14 cellular contexts compared by ENCODE assay signal in the genomic region with DNA sequence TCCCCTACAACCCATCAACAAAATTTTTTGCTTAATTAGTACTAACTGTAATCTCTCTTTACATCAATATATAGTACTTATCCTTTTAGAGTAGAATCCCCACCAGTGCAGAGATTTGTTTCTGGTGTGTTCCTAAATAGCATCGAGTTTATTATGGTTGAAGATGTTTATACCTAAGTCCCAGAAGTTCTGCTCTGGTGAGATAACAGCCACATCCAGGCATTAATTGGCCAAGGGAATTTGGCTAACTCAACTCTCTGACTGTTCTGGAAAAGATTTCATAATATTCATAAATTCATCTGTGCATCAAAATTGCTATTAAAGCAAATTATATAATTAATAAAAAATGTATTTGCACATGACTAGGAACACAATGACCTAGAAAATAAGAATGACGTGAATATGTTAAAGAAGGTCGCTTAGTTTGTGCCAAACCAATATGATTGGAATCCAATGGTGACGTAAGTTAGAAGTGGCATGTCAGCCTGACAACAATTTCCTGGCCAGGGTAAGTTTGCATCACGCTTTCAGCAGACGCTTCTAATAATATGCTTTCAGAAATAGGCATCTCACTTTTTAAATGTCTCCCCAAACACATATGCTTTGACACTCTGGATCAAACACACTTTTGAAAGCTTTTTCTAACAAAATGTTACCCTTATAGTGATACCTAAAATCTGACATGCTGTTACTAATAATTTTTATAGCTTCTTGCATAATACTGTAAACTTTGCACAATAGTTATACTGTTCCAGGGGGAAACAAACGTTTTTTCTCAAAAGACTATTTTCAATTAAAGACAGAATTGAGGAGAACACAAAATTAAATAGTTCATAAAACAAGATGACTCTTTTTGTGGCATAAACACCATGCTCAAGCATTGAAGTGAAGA.
DNase-seq lines count a peak whose midpoint lies in the region; TF ChIP-seq lines count a peak whose summit lies in the region.
"Had no signal": no experiment of that assay in that cellular context is flagged by ENCODE, and none has a peak within 500 bp of the region (broad histone marks: within the 10 kb centered on the region; RNA-seq: fewer than 3 reads in every experiment).

No MANE protein-coding gene starts in this region.

- DNase-seq in AG20443 (ENCODE audit: low spot score) (peak; percentile 59), LHCN-M2 (ENCODE audit: low read depth) (peak; percentile 0), fibroblast of villous mesenchyme (ENCODE audit: low read depth) (peak; percentile 82), COR-L47 (lab: John Stamatoyannopoulos, UW) (no peak), A673 (ENCODE audit: low spot score) (no peak), NCI-H345 (lab: John Stamatoyannopoulos, UW) (no peak)
- DNase-seq: activated CD4-positive, alpha-beta memory T cell treated with anti-CD3 and anti-CD28 coated beads for 36 hours; activated T-cell treated with anti-CD3 and anti-CD28 coated beads, Interleukin-2, amount 50 U/mL, for 1 hour; left lung; NCI-H526; SIG-M5 had no signal

- peak overlapping the region; percentile 35 for H3K4me2 ChIP-seq in skeletal muscle satellite cell (ENCODE audit: low read length)
- H3K4me2 ChIP-seq: BLaER1 had no signal

- no peak overlapping the region for H3K27ac ChIP-seq in A673 (ENCODE audit: low read depth, low read length, poor library complexity, severe bottlenecking)
- H3K27ac ChIP-seq: BLaER1, left lung, suprapubic skin had no signal

- H3K36me3 ChIP-seq in skeletal muscle satellite cell (ENCODE audit: insufficient read depth, low read length): no peaks in the 10 kb centered on the region
- H3K36me3 ChIP-seq in A673 (ENCODE audit: insufficient read depth, low read length, poor library complexity, severe bottlenecking): no peaks in the 10 kb centered on the region
- H3K36me3 ChIP-seq: BLaER1, left lung, suprapubic skin had no signal

- no TSS peak for BruUV-seq in A673 (replicated peaks; lab: Mats Ljungman, UMichigan)

- POLR2A ChIA-PET in A673 (lab: Charles Lee; ENCODE audit: low non-redundant PET): no interaction called here

- H3K9ac ChIP-seq in skeletal muscle satellite cell (ENCODE audit: low read depth, low read length): peak overlapping the region; percentile 11
- H3K9ac ChIP-seq: BLaER1 had no signal

- H3K4me3 ChIP-seq in fibroblast of villous mesenchyme (ENCODE audit: low read depth, low read length) (no peak overlapping the region), skeletal muscle satellite cell (ENCODE audit: low read length) (no peak overlapping the region), A673 (ENCODE audit: low read depth, low read length, poor library complexity, severe bottlenecking) (no peak overlapping the region)
- H3K4me3 ChIP-seq: BLaER1, left lung, suprapubic skin had no signal

- intact Hi-C loops in A673 (cut with micrococcal nuclease; ENCODE audit: unreplicated experiment): no loop called here

- peaks cover 7% of the 10 kb centered on the region for H3K4me1 ChIP-seq in skeletal muscle satellite cell (ENCODE audit: control insufficient read depth, insufficient read depth, low read length)
- no peaks in the 10 kb centered on the region for H3K4me1 ChIP-seq in A673 (ENCODE audit: insufficient read depth, low read length, poor library complexity, severe bottlenecking)
- H3K4me1 ChIP-seq: BLaER1, left lung, suprapubic skin had no signal

- TF ChIP-seq CTCF in fibroblast of villous mesenchyme (IDR thresholded peaks at IDR 0.05; ENCODE audit: insufficient read depth, low read depth, low read length): no peak
- TF ChIP-seq CTCF in A673 (conservative IDR thresholded peaks at IDR 0.05; ENCODE audit: low read depth, low read length): no peak

- H3K27me3 ChIP-seq in skeletal muscle satellite cell (ENCODE audit: control insufficient read depth, insufficient read depth, low read length) (no peaks in the 10 kb centered on the region), A673 (replicated peaks; ENCODE audit: insufficient read depth, low read depth, low read length, poor library complexity) (no peaks in the 10 kb centered on the region)
- H3K27me3 ChIP-seq: BLaER1, left lung, suprapubic skin had no signal

- CTCF ChIA-PET in A673 (lab: Charles Lee): no interaction called here

- H3K9me3 ChIP-seq in skeletal muscle satellite cell (replicated peaks; ENCODE audit: low read length): no peaks in the 10 kb centered on the region
- H3K9me3 ChIP-seq in A673 (ENCODE audit: low read depth, low read length, poor library complexity, severe bottlenecking): no peaks in the 10 kb centered on the region
- H3K9me3 ChIP-seq: BLaER1, left lung, suprapubic skin had no signal

Comparison
In these comparisons a context has a peak if more than half of its experiments do, and no peak if none do; other contexts are left out.
1. DNase-seq: peak in AG20443 (single experiment), LHCN-M2 (single experiment) and fibroblast of villous mesenchyme (single experiment); none in COR-L47 (single experiment), A673 (single experiment) and NCI-H345 (single experiment).